Comparison of ENCODE assay signal across 10 cellular contexts in genomic region chr3:40851836-40852235, GRCh38.
"Had no signal": no experiment of that assay in that cellular context is flagged by ENCODE, and none has a peak within 500 bp of the region (broad histone marks: within the 10 kb centered on the region; RNA-seq: fewer than 3 reads in every experiment).

No MANE protein-coding gene starts in this region.

- H3K9me3 ChIP-seq: HAP-1 had no signal

- ATAC-seq: GM23338, HCT116, HepG2 had no signal

- FAIRE-seq: H1, H54, HepG2 had no signal

- H2AFZ ChIP-seq: GM23338 had no signal

- H3K36me3 ChIP-seq: HAP-1 had no signal

- H3K36me3 Mint-ChIP-seq: IgD-negative memory B cell had no signal

- DNase-seq: HFFc6, KBM-7 had no signal

- H3K4me3 Mint-ChIP-seq: GM23338, HFFc6, IgD-negative memory B cell had no signal

- H3K27ac Mint-ChIP-seq: GM23338, HFFc6, IgD-negative memory B cell had no signal

- H3K4me3 ChIP-seq: GM23338, HAP-1 had no signal

- H3K4me2 ChIP-seq: GM23338 had no signal

- H3K4me1 ChIP-seq: HAP-1 had no signal

- H3K27ac ChIP-seq: HL-60 had no signal

- H3K27me3 Mint-ChIP-seq: IgD-negative memory B cell had no signal

- H3K9me3 Mint-ChIP-seq: GM23338, IgD-negative memory B cell had no signal
